ENCODE assay signal across 35 cellular contexts in genomic region chr12:68239309-68239708, GRCh38. TPM values are rescaled to one million over a fixed set of nuclear protein-coding genes. Genes with fewer than 3 reads are reported as not detected.
DNase-seq lines count a peak whose midpoint lies in the region; ATAC-seq, FAIRE-seq and TF ChIP-seq lines count a peak whose summit lies in the region.
"Had no signal": no experiment of that assay in that cellular context is flagged by ENCODE, and none has a peak within 500 bp of the region (broad histone marks: within the 10 kb centered on the region; RNA-seq: fewer than 3 reads in every experiment).

No MANE protein-coding gene starts in this region.

- ATAC-seq in A549 (no peak), Panc1 (no peak), HG03354 (IDR thresholded peaks at IDR 0.05; ENCODE audit: poor library complexity, severe bottlenecking, unreplicated experiment) (no peak)
- ATAC-seq: GM12878; stimulated activated effector memory CD8-positive, alpha-beta T cell treated with anti-CD3 and anti-CD28 coated beads, Interleukin-12 subunit alpha, Interleukin-12 subunit beta, amount 100 ng/mL, for 72 hours had no signal

- H3K4me2 ChIP-seq in A549 (0 out of 3 replicates have a peak overlapping the region, but pooled peaks have one; percentile 20), GM23248 (ENCODE audit: unreplicated experiment) (peak overlapping the region; percentile 44)
- H3K4me2 ChIP-seq: neural progenitor cell had no signal

- peak overlapping the region; percentile 23; the same call in 1 of the 2 replicates for H2AFZ ChIP-seq in GM23248
- H2AFZ ChIP-seq: neural progenitor cell had no signal

- TF ChIP-seq CTCF in A549 (IDR thresholded peaks at IDR 0.05) (no peak), Panc1 (IDR thresholded peaks at IDR 0.05) (no peak), GM13976 (IDR thresholded peaks at IDR 0.05; ENCODE audit: borderline replicate concordance, control extremely low read depth, extremely low read depth, insufficient read depth, missing control alignments) (no peak)

- no peak for FAIRE-seq in A549 (lab: Jason Lieb, UNC)
- FAIRE-seq: bronchial epithelial cell, colon, GM12878 had no signal

- H3K9me2 ChIP-seq in GM23248 (ENCODE audit: insufficient read depth), result no peaks in the 10 kb centered on the region

- H3K9me3 ChIP-seq in A549, result no peaks in the 10 kb centered on the region
- no peaks in the 10 kb centered on the region for H3K9me3 ChIP-seq in GM23248 (ENCODE audit: low read depth)
- H3K9me3 ChIP-seq in Panc1 (ENCODE audit: control insufficient read depth, insufficient read depth, low read depth, low read length), result no peaks in the 10 kb centered on the region
- H3K9me3 ChIP-seq in mucosa of stomach (ENCODE audit: control insufficient read depth, low read length), result no peaks in the 10 kb centered on the region
- H3K9me3 ChIP-seq: right atrium auricular region, upper lobe of left lung had no signal

- no peaks in the 10 kb centered on the region for H3K79me2 ChIP-seq in GM23248 (ENCODE audit: insufficient read depth)

- no peaks in the 10 kb centered on the region for H3K27me3 ChIP-seq in GM23248 (replicated peaks; ENCODE audit: insufficient read depth)
- no peaks in the 10 kb centered on the region for H3K27me3 ChIP-seq in Panc1 (ENCODE audit: control insufficient read depth, insufficient read depth, low read length)
- H3K27me3 ChIP-seq in mucosa of stomach (ENCODE audit: control insufficient read depth, insufficient read depth, low read length), result no peaks in the 10 kb centered on the region
- H3K27me3 ChIP-seq: BLaER1 treated with 17β-estradiol and CSF1 and Interleukin-3, amounts not matched to agents 10 nM and 100 nM; neural progenitor cell; right atrium auricular region; upper lobe of left lung had no signal

- H3K27ac ChIP-seq in A549 (no peak overlapping the region), GM23248 (peak overlapping the region; percentile 87), Panc1 (ENCODE audit: low read length) (peak overlapping the region; percentile 58; the same call in 1 of the 2 replicates)
- H3K27ac ChIP-seq: BLaER1 treated with 17β-estradiol and CSF1 and Interleukin-3, amounts not matched to agents 10 nM and 100 nM; HL-60; neural progenitor cell; right atrium auricular region; upper lobe of left lung; VCaP had no signal

- TF ChIP-seq EP300 in A549 (IDR thresholded peaks at IDR 0.05), result no peak

- CTCF ChIA-PET in A549 (lab: Yijun Ruan, JAX), result interaction anchor here (0.6 to 1.0 kb wide), 2 partner anchors 15 to 44 kb away, joined by 3 read pairs; no protein-coding TSS in a partner anchor
- CTCF ChIA-PET in Panc1 (lab: Charles Lee), result interaction anchor here (0.6 kb wide), 1 partner anchor 323 kb away, joined by 7 read pairs; no protein-coding TSS in a partner anchor

- in situ Hi-C loops in GM23248 (cut with MboI) (no loop called here), Panc1 (cut with HindIII; ENCODE audit: low pct_unique_long_range_greater_than_20kb, low sequenced_read_pairs) (no loop called here), GM13976 (cut with MboI; ENCODE audit: low sequenced_read_pairs, unreplicated experiment) (loop anchor here (5.0 kb wide), 1 partner anchor 73 kb away; no protein-coding TSS in a partner anchor)

- peaks cover 33% of the 10 kb centered on the region for H3F3A ChIP-seq in GM23248 (ENCODE audit: insufficient read depth)

- peaks cover 15% of the 10 kb centered on the region; the same call in 2 of the 3 replicates for H3K4me1 ChIP-seq in A549
- H3K4me1 ChIP-seq in GM23248 (ENCODE audit: insufficient read depth), result peaks cover 36% of the 10 kb centered on the region
- peaks cover 18% of the 10 kb centered on the region for H3K4me1 ChIP-seq in Panc1 (ENCODE audit: control insufficient read depth, insufficient read depth, low read length)
- peaks cover 28% of the 10 kb centered on the region for H3K4me1 ChIP-seq in mucosa of stomach (ENCODE audit: control insufficient read depth, insufficient read depth, low read length)

- 73% methylated on average over 3 of the region's 3 CpGs for WGBS in A549 (ENCODE audit: missing lambda C conversion rate)
- 84 to 85% methylated on average over 3 of the region's 3 CpGs for WGBS in GM23248 (ENCODE audit: low coverage in 1 of 2, low lambda C conversion rate in 2 of 2, missing lambda C conversion rate in 2 of 2), 2 experiments

- intact Hi-C loops in Panc1 (cut with micrococcal nuclease; ENCODE audit: unreplicated experiment), result no loop called here

- BruUV-seq in Panc1 (replicated peaks; lab: Mats Ljungman, UMichigan), result no TSS peak

- TF ChIP-seq POLR2A in A549 (IDR thresholded peaks at IDR 0.05; ENCODE audit: low read length), result no peak

- H3K9ac ChIP-seq in GM23248 (peak overlapping the region; percentile 68), mucosa of stomach (ENCODE audit: low read length) (peak overlapping the region; percentile 60)
- H3K9ac ChIP-seq: BLaER1 treated with 17β-estradiol and CSF1 and Interleukin-3, amounts not matched to agents 10 nM and 100 nM; neural progenitor cell had no signal

- no peak for TF ChIP-seq RAD21 in A549 (conservative IDR thresholded peaks at IDR 0.05 in 1 of 2, IDR thresholded peaks at IDR 0.05 in 1 of 2)

- H3K36me3 ChIP-seq in GM23248 (ENCODE audit: low read depth), result no peaks in the 10 kb centered on the region
- no peaks in the 10 kb centered on the region for H3K36me3 ChIP-seq in Panc1 (ENCODE audit: control insufficient read depth, insufficient read depth, low read length)
- no peaks in the 10 kb centered on the region for H3K36me3 ChIP-seq in mucosa of stomach (ENCODE audit: control insufficient read depth, insufficient read depth, low read length)
- H3K36me3 ChIP-seq: BLaER1 treated with 17β-estradiol and CSF1 and Interleukin-3, amounts not matched to agents 10 nM and 100 nM; neural progenitor cell; right atrium auricular region; upper lobe of left lung had no signal

- no peak overlapping the region for H3K4me3 ChIP-seq in A549
- peak overlapping the region; percentile 10; the same call in 1 of the 2 replicates for H3K4me3 ChIP-seq in GM23248
- no peak overlapping the region for H3K4me3 ChIP-seq in Panc1 (ENCODE audit: low read depth in 2 of 2, low read length in 2 of 2)
- no peak overlapping the region for H3K4me3 ChIP-seq in mucosa of stomach (ENCODE audit: low read length)
- H3K4me3 ChIP-seq: BLaER1 treated with 17β-estradiol and CSF1 and Interleukin-3, amounts not matched to agents 10 nM and 100 nM; GM12878; neural progenitor cell; right atrium auricular region; upper lobe of left lung had no signal

- DNase-seq in A549 (ENCODE audit: low read depth in 1 of 2, low spot score in 1 of 2) (no peak), GM23248 (no peak), Panc1 (ENCODE audit: low read depth, low spot score) (no peak), OCI-M1 (lab: John Stamatoyannopoulos, UW) (no peak), GM13976 (ENCODE audit: low spot score) (no peak), SKM-1 treated with dmso at 0.1 percent for 144 hours (lab: John Stamatoyannopoulos, UW; ENCODE audit: unreplicated experiment) (no peak)
- DNase-seq: activated CD4-positive, alpha-beta T cell treated with anti-CD3 and anti-CD28 coated beads, Interleukin-2, amount 10 ng/mL, durations not matched to agents 7 days and 5 days; activated naive CD4-positive, alpha-beta T cell; activated T-cell treated with anti-CD3 and anti-CD28 coated beads, Interleukin-2, amount 50 U/mL, for 48 hours; Calu3; effector CD4-positive, alpha-beta T cell; Kasumi-1; NCI-H526; stimulated activated CD4-positive, alpha-beta T cell treated with anti-CD3 and anti-CD28 coated beads, Interleukin-12 subunit alpha, Interleukin-12 subunit beta, amount 100 ng/mL, for 4 hours; stimulated activated CD4-positive, alpha-beta T cell treated with anti-CD3 and anti-CD28 coated beads, Interleukin-4, amount 100 ng/mL, for 24 hours; substantia nigra; upper lobe of left lung had no signal

- POLR2A ChIA-PET in A549 (lab: Yijun Ruan, JAX) (no interaction called here), Panc1 (lab: Charles Lee) (no interaction called here)

- no peaks in the 10 kb centered on the region for H4K20me1 ChIP-seq in GM23248 (ENCODE audit: insufficient read depth)
- H4K20me1 ChIP-seq: BLaER1 treated with 17β-estradiol and CSF1 and Interleukin-3, amounts not matched to agents 10 nM and 100 nM had no signal

TF ChIP-seq in A549, 52 proteins besides CTCF, POLR2A, EP300 and RAD21 (continues in another document):
- TF ChIP-seq USF2 (IDR thresholded peaks at IDR 0.05) (no peak), RARB (CRISPR knock-in tag; IDR thresholded peaks at IDR 0.05) (no peak), HOXB5 (CRISPR knock-in tag; IDR thresholded peaks at IDR 0.05) (no peak), GATA3 (IDR thresholded peaks at IDR 0.05; ENCODE audit: borderline replicate concordance) (no peak)
- TF ChIP-seq, protein P1, sequence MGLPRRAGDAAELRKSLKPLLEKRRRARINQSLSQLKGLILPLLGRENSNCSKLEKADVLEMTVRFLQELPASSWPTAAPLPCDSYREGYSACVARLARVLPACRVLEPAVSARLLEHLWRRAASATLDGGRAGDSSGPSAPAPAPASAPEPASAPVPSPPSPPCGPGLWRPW (IDR thresholded peaks at IDR 0.05), result no peak

RNA-seq across cellular contexts. Expression of gene IL26, which starts 13.7 kb away (rescaled TPM):
- polyA plus RNA-seq in A549 (2011; rRNA removed) (not detected in 2 replicates), A549 (2017; fragmentation: RNase III; extraction: RNeasy Plus Mini Kit Qiagen cat#74134 plus additional on column Dnase treatment) (not detected in 3 replicates), GM23248 (2016; fragmentation: Nextera tagmentation; extraction: Ambion mirVana) (not detected in 2 replicates)
- not detected in 2 replicates for polyA plus RNA-seq in A549 (2012; cell fraction: cytosol; rRNA removed)
- polyA plus RNA-seq in A549 (2012; cell fraction: nucleus; rRNA removed), result not detected in 2 replicates
- not detected in 2 replicates for polyA minus RNA-seq in A549 (2011; rRNA and poly(A)+ RNA removed)
- total RNA-seq in GM23248 (2014; rRNA removed; shearing (Covaris generic)), result not detected in 2 replicates
- not detected for total RNA-seq in Panc1 (2021; ENCODE audit: unreplicated experiment)
- polyA plus RNA-seq in Panc1 (2012; ENCODE audit: insufficient read length), result not detected
- total RNA-seq: bronchial epithelial cell, Calu3, epithelial cell of proximal tubule, fibroblast of villous mesenchyme, GM12878, kidney epithelial cell, lower leg skin, right atrium auricular region, upper lobe of left lung had no signal
- polyA plus RNA-seq: adipose tissue, AG04450, GM12878 had no signal

RNA-seq across cellular contexts. Expression of gene IL22, which starts 14.1 kb away (rescaled TPM):
- polyA plus RNA-seq in A549 (2011; rRNA removed) (not detected in 2 replicates), A549 (2017; fragmentation: RNase III; extraction: RNeasy Plus Mini Kit Qiagen cat#74134 plus additional on column Dnase treatment) (not detected in 3 replicates), GM23248 (2016; fragmentation: Nextera tagmentation; extraction: Ambion mirVana) (not detected in 2 replicates)
- polyA plus RNA-seq in A549 (2012; cell fraction: cytosol; rRNA removed), result not detected in 2 replicates
- not detected in 2 replicates for polyA plus RNA-seq in A549 (2012; cell fraction: nucleus; rRNA removed)
- polyA minus RNA-seq in A549 (2011; rRNA and poly(A)+ RNA removed), result not detected in 2 replicates
- not detected in 2 replicates for total RNA-seq in GM23248 (2014; rRNA removed; shearing (Covaris generic))
- total RNA-seq in Panc1 (2021; ENCODE audit: unreplicated experiment), result not detected
- polyA plus RNA-seq in Panc1 (2012; ENCODE audit: insufficient read length), result not detected
- total RNA-seq: bronchial epithelial cell, Calu3, epithelial cell of proximal tubule, fibroblast of villous mesenchyme, GM12878, kidney epithelial cell, lower leg skin, mononuclear cell, right atrium auricular region, upper lobe of left lung had no signal
- polyA plus RNA-seq: AG04450, GM12878 had no signal

Comparison
In these comparisons a context has a peak if more than half of its experiments do, and no peak if none do; other contexts are left out.
1. H3K27ac ChIP-seq: peak in GM23248 (single experiment) and Panc1 (single experiment); none in A549 (0 of 2).